Comparison of ENCODE assay signal across 2 cellular contexts in the genomic region with DNA sequence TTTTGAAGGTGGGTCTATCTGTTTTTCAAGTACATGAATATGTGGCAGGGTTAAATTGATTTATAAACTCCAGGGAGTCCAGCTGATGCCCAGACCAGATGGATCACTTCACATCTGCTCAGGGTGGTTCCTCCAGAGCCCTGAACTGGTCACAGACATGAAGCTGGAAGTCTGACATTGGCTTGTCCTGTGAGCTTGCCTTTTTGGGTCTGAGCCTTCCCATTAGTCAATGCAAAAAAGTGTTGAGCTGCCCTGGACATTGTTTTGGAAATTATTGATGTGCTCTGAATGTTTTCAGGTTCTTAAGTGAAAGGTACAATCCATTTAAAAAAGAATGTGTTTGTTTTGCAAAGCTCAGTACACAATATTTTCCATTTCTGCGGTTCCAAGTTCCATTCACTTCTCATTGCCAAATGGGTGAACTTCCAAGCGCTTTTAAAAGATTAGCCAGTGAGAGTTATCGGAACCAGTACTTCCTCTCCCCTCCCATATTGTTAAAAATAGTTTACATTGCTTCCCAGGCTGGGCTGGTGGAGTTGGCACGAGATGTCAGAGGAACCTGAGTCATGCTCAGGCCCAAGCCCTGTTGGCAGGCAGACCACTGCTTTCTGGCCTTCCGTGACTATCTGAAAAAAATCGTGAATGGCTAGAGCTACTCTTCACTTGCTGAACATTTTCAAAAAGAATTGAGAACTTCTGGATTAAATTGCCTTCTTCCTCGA.
TF ChIP-seq lines count a peak whose summit lies in the region.

No MANE protein-coding gene starts in this region.

TF ChIP-seq in liver, 16 proteins besides CTCF, POLR2A, EP300 and RAD21 (continued from another document):
- TF ChIP-seq, protein P1, sequence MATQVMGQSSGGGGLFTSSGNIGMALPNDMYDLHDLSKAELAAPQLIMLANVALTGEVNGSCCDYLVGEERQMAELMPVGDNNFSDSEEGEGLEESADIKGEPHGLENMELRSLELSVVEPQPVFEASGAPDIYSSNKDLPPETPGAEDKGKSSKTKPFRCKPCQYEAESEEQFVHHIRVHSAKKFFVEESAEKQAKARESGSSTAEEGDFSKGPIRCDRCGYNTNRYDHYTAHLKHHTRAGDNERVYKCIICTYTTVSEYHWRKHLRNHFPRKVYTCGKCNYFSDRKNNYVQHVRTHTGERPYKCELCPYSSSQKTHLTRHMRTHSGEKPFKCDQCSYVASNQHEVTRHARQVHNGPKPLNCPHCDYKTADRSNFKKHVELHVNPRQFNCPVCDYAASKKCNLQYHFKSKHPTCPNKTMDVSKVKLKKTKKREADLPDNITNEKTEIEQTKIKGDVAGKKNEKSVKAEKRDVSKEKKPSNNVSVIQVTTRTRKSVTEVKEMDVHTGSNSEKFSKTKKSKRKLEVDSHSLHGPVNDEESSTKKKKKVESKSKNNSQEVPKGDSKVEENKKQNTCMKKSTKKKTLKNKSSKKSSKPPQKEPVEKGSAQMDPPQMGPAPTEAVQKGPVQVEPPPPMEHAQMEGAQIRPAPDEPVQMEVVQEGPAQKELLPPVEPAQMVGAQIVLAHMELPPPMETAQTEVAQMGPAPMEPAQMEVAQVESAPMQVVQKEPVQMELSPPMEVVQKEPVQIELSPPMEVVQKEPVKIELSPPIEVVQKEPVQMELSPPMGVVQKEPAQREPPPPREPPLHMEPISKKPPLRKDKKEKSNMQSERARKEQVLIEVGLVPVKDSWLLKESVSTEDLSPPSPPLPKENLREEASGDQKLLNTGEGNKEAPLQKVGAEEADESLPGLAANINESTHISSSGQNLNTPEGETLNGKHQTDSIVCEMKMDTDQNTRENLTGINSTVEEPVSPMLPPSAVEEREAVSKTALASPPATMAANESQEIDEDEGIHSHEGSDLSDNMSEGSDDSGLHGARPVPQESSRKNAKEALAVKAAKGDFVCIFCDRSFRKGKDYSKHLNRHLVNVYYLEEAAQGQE (IDR thresholded peaks at IDR 0.05): no peak
- TF ChIP-seq RXRA (IDR thresholded peaks at IDR 0.05) (peak in 1 of 2 donors; percentile 41), JUND (IDR thresholded peaks at IDR 0.05) (peak; percentile 44 to 48), FOXA2 (IDR thresholded peaks at IDR 0.05) (peak; percentile 9), MAX (IDR thresholded peaks at IDR 0.05) (no peak), EGR1 (IDR thresholded peaks at IDR 0.05; ENCODE audit: low read depth in 2 of 2) (peak in 1 of 2 donors; percentile 63), HNF4G (IDR thresholded peaks at IDR 0.05) (no peak)
TF ChIP-seq in liver: peak in this region for 5.

TF ChIP-seq in HepG2, 621 proteins besides CTCF, POLR2A, EP300 and RAD21 (continued from another document):
- TF ChIP-seq SIN3B (IDR thresholded peaks at IDR 0.05; ENCODE audit: low read length) (no peak), RFX3 (CRISPR knock-in tag; IDR thresholded peaks at IDR 0.05) (no peak), ZNF382 (CRISPR knock-in tag; IDR thresholded peaks at IDR 0.05; ENCODE audit: borderline replicate concordance) (no peak), ZNF83 (CRISPR knock-in tag; IDR thresholded peaks at IDR 0.05; ENCODE audit: borderline replicate concordance) (no peak), MTA1 (CRISPR knock-in tag; IDR thresholded peaks at IDR 0.05; ENCODE audit: borderline replicate concordance) (no peak), PLRG1 (conservative IDR thresholded peaks at IDR 0.05) (no peak), ZNF224 (CRISPR knock-in tag; IDR thresholded peaks at IDR 0.05) (no peak)
